ENCODE assay signal across 2 cellular contexts in genomic region chr16:1471569-1472194, GRCh38.
TF ChIP-seq lines count a peak whose summit lies in the region.

No MANE protein-coding gene starts in this region.

TF ChIP-seq in HEK293, 187 proteins besides CTCF, POLR2A, EP300 and RAD21:
- TF ChIP-seq ZNF837 (tag by site-specific recombination; IDR thresholded peaks at IDR 0.05) (no peak), ZNF335 (tag by site-specific recombination; conservative IDR thresholded peaks at IDR 0.05) (peak; percentile 91)

TF ChIP-seq in K562, 482 proteins besides CTCF, POLR2A, EP300 and RAD21:
- TF ChIP-seq DDX20 (tag; IDR thresholded peaks at IDR 0.05; ENCODE audit: low read depth): no peak
- peak; percentile 24; the same call in 1 of the 2 replicates for TF ChIP-seq TFAP4 (CRISPR knock-in tag; IDR thresholded peaks at IDR 0.05; ENCODE audit: borderline replicate concordance)
TF ChIP-seq in K562: peak in this region for 1.
